In genomic region chr2:11357428-11357972, GRCh38 we compare ENCODE assay signal across 1 cellular context.
TF ChIP-seq lines count a peak whose summit lies in the region.

No MANE protein-coding gene starts in this region.

TF ChIP-seq in HepG2, 621 proteins besides CTCF, POLR2A, EP300 and RAD21 (continued from another document and continues in another):
- TF ChIP-seq, protein P1, sequence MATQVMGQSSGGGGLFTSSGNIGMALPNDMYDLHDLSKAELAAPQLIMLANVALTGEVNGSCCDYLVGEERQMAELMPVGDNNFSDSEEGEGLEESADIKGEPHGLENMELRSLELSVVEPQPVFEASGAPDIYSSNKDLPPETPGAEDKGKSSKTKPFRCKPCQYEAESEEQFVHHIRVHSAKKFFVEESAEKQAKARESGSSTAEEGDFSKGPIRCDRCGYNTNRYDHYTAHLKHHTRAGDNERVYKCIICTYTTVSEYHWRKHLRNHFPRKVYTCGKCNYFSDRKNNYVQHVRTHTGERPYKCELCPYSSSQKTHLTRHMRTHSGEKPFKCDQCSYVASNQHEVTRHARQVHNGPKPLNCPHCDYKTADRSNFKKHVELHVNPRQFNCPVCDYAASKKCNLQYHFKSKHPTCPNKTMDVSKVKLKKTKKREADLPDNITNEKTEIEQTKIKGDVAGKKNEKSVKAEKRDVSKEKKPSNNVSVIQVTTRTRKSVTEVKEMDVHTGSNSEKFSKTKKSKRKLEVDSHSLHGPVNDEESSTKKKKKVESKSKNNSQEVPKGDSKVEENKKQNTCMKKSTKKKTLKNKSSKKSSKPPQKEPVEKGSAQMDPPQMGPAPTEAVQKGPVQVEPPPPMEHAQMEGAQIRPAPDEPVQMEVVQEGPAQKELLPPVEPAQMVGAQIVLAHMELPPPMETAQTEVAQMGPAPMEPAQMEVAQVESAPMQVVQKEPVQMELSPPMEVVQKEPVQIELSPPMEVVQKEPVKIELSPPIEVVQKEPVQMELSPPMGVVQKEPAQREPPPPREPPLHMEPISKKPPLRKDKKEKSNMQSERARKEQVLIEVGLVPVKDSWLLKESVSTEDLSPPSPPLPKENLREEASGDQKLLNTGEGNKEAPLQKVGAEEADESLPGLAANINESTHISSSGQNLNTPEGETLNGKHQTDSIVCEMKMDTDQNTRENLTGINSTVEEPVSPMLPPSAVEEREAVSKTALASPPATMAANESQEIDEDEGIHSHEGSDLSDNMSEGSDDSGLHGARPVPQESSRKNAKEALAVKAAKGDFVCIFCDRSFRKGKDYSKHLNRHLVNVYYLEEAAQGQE (IDR thresholded peaks at IDR 0.05; ENCODE audit: borderline replicate concordance in 1 of 2, low read depth in 1 of 2, low read length in 2 of 2), result peak in 1 of 2 experiments; percentile 85; a peak in 2 of 4 replicates
- TF ChIP-seq ZNF543 (CRISPR knock-in tag; IDR thresholded peaks at IDR 0.05) (peak; percentile 98), ZNF367 (CRISPR knock-in tag; IDR thresholded peaks at IDR 0.05; ENCODE audit: borderline replicate concordance) (no peak), KLF16 (CRISPR knock-in tag; IDR thresholded peaks at IDR 0.05) (peak in 1 of 2 experiments; percentile 99; a peak in 2 of 4 replicates), SIX1 (CRISPR knock-in tag; IDR thresholded peaks at IDR 0.05; ENCODE audit: borderline replicate concordance) (peak; percentile 93), ZNF598 (CRISPR knock-in tag; IDR thresholded peaks at IDR 0.05; ENCODE audit: borderline replicate concordance) (peak; percentile 99; the same call in 1 of the 2 replicates), ZNF766 (CRISPR knock-in tag; IDR thresholded peaks at IDR 0.05; ENCODE audit: borderline replicate concordance) (peak; percentile 98), ZNF234 (CRISPR knock-in tag; conservative IDR thresholded peaks at IDR 0.05) (no peak), HNF1B (CRISPR knock-in tag; IDR thresholded peaks at IDR 0.05) (peak; percentile 98), HOXA7 (CRISPR knock-in tag; IDR thresholded peaks at IDR 0.05) (no peak), SALL1 (CRISPR knock-in tag; IDR thresholded peaks at IDR 0.05) (peak; percentile 100), RBM22 (optimal IDR thresholded peaks at IDR 0.05; ENCODE audit: low read length) (peak; percentile 95), ZFP36L2 (CRISPR knock-in tag; IDR thresholded peaks at IDR 0.05) (no peak), ZNF790 (CRISPR knock-in tag; IDR thresholded peaks at IDR 0.05; ENCODE audit: borderline replicate concordance) (peak; percentile 84; the same call in 1 of the 2 replicates), ZMYM4 (CRISPR knock-in tag; IDR thresholded peaks at IDR 0.05) (peak; percentile 99), SP5 (CRISPR knock-in tag; IDR thresholded peaks at IDR 0.05; ENCODE audit: borderline replicate concordance, low read depth) (peak; percentile 96), PHF5A (CRISPR knock-in tag; IDR thresholded peaks at IDR 0.05; ENCODE audit: low read depth, unreplicated experiment) (peak; percentile 96), FOXM1 (CRISPR knock-in tag; IDR thresholded peaks at IDR 0.05) (no peak), ZFP36 (IDR thresholded peaks at IDR 0.05; ENCODE audit: borderline replicate concordance, low read depth, low read length, partially characterized antibody) (no peak), HNRNPUL1 (IDR thresholded peaks at IDR 0.05; ENCODE audit: low read depth, low read length) (no peak), AKAP8 (CRISPR knock-in tag; IDR thresholded peaks at IDR 0.05) (peak; percentile 96), ZFP36L1 (CRISPR knock-in tag; IDR thresholded peaks at IDR 0.05) (peak; percentile 96), SKIL (CRISPR knock-in tag; IDR thresholded peaks at IDR 0.05; ENCODE audit: borderline replicate concordance) (peak; percentile 100), NCOA2 (CRISPR knock-in tag; IDR thresholded peaks at IDR 0.05) (peak; percentile 100), KMT2B (CRISPR knock-in tag; IDR thresholded peaks at IDR 0.05) (peak; percentile 88), KLF11 (CRISPR knock-in tag; IDR thresholded peaks at IDR 0.05) (peak; percentile 90; the same call in 1 of the 2 replicates), EED (CRISPR knock-in tag; IDR thresholded peaks at IDR 0.05) (peak; percentile 83; the same call in 1 of the 2 replicates), JDP2 (CRISPR knock-in tag; IDR thresholded peaks at IDR 0.05; ENCODE audit: borderline replicate concordance) (peak; percentile 47; the same call in 1 of the 2 replicates), MZF1 (CRISPR knock-in tag; IDR thresholded peaks at IDR 0.05; ENCODE audit: borderline replicate concordance) (peak; percentile 81; the same call in 1 of the 2 replicates), PLSCR1 (CRISPR knock-in tag; IDR thresholded peaks at IDR 0.05; ENCODE audit: borderline replicate concordance) (no peak; the same call in 1 of the 2 replicates), MIER3 (CRISPR knock-in tag; IDR thresholded peaks at IDR 0.05; ENCODE audit: borderline replicate concordance) (peak; percentile 98), ZBTB39 (CRISPR knock-in tag; IDR thresholded peaks at IDR 0.05) (peak; percentile 89; the same call in 1 of the 2 replicates), IRF2 (CRISPR knock-in tag; IDR thresholded peaks at IDR 0.05) (peak; percentile 100), ZNF557 (CRISPR knock-in tag; IDR thresholded peaks at IDR 0.05) (peak; percentile 97; the same call in 1 of the 2 replicates), ZFP41 (CRISPR knock-in tag; IDR thresholded peaks at IDR 0.05; ENCODE audit: borderline replicate concordance) (no peak; the same call in 1 of the 2 replicates), ZNF274 (CRISPR knock-in tag; IDR thresholded peaks at IDR 0.05) (peak; percentile 98), ZNF816 (CRISPR knock-in tag; IDR thresholded peaks at IDR 0.05; ENCODE audit: borderline replicate concordance) (peak; percentile 86; the same call in 1 of the 2 replicates), ZNF629 (CRISPR knock-in tag; conservative IDR thresholded peaks at IDR 0.05) (peak; percentile 92)
- TF ChIP-seq, protein P2, sequence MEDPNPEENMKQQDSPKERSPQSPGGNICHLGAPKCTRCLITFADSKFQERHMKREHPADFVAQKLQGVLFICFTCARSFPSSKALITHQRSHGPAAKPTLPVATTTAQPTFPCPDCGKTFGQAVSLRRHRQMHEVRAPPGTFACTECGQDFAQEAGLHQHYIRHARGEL (CRISPR knock-in tag; IDR thresholded peaks at IDR 0.05), result no peak
- TF ChIP-seq, protein P3, sequence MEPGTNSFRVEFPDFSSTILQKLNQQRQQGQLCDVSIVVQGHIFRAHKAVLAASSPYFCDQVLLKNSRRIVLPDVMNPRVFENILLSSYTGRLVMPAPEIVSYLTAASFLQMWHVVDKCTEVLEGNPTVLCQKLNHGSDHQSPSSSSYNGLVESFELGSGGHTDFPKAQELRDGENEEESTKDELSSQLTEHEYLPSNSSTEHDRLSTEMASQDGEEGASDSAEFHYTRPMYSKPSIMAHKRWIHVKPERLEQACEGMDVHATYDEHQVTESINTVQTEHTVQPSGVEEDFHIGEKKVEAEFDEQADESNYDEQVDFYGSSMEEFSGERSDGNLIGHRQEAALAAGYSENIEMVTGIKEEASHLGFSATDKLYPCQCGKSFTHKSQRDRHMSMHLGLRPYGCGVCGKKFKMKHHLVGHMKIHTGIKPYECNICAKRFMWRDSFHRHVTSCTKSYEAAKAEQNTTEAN (CRISPR knock-in tag; conservative IDR thresholded peaks at IDR 0.05), result peak; percentile 98
- TF ChIP-seq, protein P4, sequence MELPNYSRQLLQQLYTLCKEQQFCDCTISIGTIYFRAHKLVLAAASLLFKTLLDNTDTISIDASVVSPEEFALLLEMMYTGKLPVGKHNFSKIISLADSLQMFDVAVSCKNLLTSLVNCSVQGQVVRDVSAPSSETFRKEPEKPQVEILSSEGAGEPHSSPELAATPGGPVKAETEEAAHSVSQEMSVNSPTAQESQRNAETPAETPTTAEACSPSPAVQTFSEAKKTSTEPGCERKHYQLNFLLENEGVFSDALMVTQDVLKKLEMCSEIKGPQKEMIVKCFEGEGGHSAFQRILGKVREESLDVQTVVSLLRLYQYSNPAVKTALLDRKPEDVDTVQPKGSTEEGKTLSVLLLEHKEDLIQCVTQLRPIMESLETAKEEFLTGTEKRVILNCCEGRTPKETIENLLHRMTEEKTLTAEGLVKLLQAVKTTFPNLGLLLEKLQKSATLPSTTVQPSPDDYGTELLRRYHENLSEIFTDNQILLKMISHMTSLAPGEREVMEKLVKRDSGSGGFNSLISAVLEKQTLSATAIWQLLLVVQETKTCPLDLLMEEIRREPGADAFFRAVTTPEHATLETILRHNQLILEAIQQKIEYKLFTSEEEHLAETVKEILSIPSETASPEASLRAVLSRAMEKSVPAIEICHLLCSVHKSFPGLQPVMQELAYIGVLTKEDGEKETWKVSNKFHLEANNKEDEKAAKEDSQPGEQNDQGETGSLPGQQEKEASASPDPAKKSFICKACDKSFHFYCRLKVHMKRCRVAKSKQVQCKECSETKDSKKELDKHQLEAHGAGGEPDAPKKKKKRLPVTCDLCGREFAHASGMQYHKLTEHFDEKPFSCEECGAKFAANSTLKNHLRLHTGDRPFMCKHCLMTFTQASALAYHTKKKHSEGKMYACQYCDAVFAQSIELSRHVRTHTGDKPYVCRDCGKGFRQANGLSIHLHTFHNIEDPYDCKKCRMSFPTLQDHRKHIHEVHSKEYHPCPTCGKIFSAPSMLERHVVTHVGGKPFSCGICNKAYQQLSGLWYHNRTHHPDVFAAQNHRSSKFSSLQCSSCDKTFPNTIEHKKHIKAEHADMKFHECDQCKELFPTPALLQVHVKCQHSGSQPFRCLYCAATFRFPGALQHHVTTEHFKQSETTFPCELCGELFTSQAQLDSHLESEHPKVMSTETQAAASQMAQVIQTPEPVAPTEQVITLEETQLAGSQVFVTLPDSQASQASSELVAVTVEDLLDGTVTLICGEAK (IDR thresholded peaks at IDR 0.05), result no peak
- TF ChIP-seq, protein P4 (CRISPR knock-in tag; IDR thresholded peaks at IDR 0.05), result peak; percentile 97
